8 cellular contexts compared by ENCODE assay signal in genomic region chr6:37691904-37692806, GRCh38. TPM values are rescaled to one million over a fixed set of nuclear protein-coding genes. Genes with fewer than 3 reads are reported as not detected.
DNase-seq lines count a peak whose midpoint lies in the region; ATAC-seq and TF ChIP-seq lines count a peak whose summit lies in the region.

No MANE protein-coding gene starts in this region.

- H2AFZ ChIP-seq in neural progenitor cell (replicated peaks): no peak overlapping the region

- peak; percentile 99 for TF ChIP-seq CTCF in GM12873 (IDR thresholded peaks at IDR 0.05; ENCODE audit: insufficient read depth, low read depth, low read length, missing control alignments)
- TF ChIP-seq CTCF in fibroblast of mammary gland (conservative IDR thresholded peaks at IDR 0.05; ENCODE audit: control insufficient read depth, insufficient read depth, low read depth, low read length): peak; percentile 91
- peak; percentile 98 for TF ChIP-seq CTCF in neural progenitor cell (IDR thresholded peaks at IDR 0.05)

- H3K4me1 ChIP-seq in neural progenitor cell: peaks cover 25% of the 10 kb centered on the region

- H3K27me3 Mint-ChIP-seq in activated T-cell treated with anti-CD3 and anti-CD28 coated beads, Interleukin-2, amount 50 U/mL, for 72 hours (ENCODE audit: low read depth): peaks cover 21% of the 10 kb centered on the region
- peaks cover 29% of the 10 kb centered on the region for H3K27me3 Mint-ChIP-seq in neural progenitor cell (ENCODE audit: insufficient read depth, low read depth)

- no peaks in the 10 kb centered on the region for H3K36me3 ChIP-seq in neural progenitor cell

- H3K4me3 ChIP-seq in fibroblast of mammary gland (ENCODE audit: control insufficient read depth, low read depth, low read length) (no peak overlapping the region), neural progenitor cell (no peak overlapping the region)

- no peaks in the 10 kb centered on the region for H3K9me3 ChIP-seq in neural progenitor cell (ENCODE audit: low read depth)

- H3K27ac ChIP-seq in neural progenitor cell (no peak overlapping the region), substantia nigra (ENCODE audit: low read depth, low read length, poor library complexity, severe bottlenecking) (peak overlapping the region; percentile 37)

- no peak overlapping the region for H3K27ac Mint-ChIP-seq in activated T-cell treated with anti-CD3 and anti-CD28 coated beads, Interleukin-2, amount 50 U/mL, for 72 hours
- H3K27ac Mint-ChIP-seq in neural progenitor cell: no peak overlapping the region

- ATAC-seq in activated T-cell treated with anti-CD3 and anti-CD28 coated beads, Interleukin-2, amount 50 U/mL, for 72 hours (replicated peaks in 1 of 2): peak; percentile 73 to 77
- no peak for ATAC-seq in GM21786 (IDR thresholded peaks at IDR 0.05; ENCODE audit: unreplicated experiment)

- H3K9me3 Mint-ChIP-seq in activated T-cell treated with anti-CD3 and anti-CD28 coated beads, Interleukin-2, amount 50 U/mL, for 72 hours: no peaks in the 10 kb centered on the region
- no peaks in the 10 kb centered on the region for H3K9me3 Mint-ChIP-seq in neural progenitor cell

- H4K20me1 ChIP-seq in neural progenitor cell (ENCODE audit: low read depth): peaks cover 15% of the 10 kb centered on the region

- H3K79me2 ChIP-seq in neural progenitor cell (ENCODE audit: low read depth): no peaks in the 10 kb centered on the region

- no peak overlapping the region for H3K4me3 Mint-ChIP-seq in activated T-cell treated with anti-CD3 and anti-CD28 coated beads, Interleukin-2, amount 50 U/mL, for 72 hours
- no peak overlapping the region for H3K4me3 Mint-ChIP-seq in neural progenitor cell

- H3K27me3 ChIP-seq in neural progenitor cell: peaks cover 50% of the 10 kb centered on the region

- H3K9ac ChIP-seq in neural progenitor cell: no peak overlapping the region

- no peaks in the 10 kb centered on the region for H3K36me3 Mint-ChIP-seq in activated T-cell treated with anti-CD3 and anti-CD28 coated beads, Interleukin-2, amount 50 U/mL, for 72 hours (ENCODE audit: insufficient read depth in 2 of 2)
- peaks cover 4% of the 10 kb centered on the region for H3K36me3 Mint-ChIP-seq in neural progenitor cell

- H3K4me1 Mint-ChIP-seq in activated T-cell treated with anti-CD3 and anti-CD28 coated beads, Interleukin-2, amount 50 U/mL, for 72 hours (ENCODE audit: low read depth): peaks cover 28% of the 10 kb centered on the region
- peaks cover 37% of the 10 kb centered on the region for H3K4me1 Mint-ChIP-seq in neural progenitor cell

- DNase-seq in HT-29 (ENCODE audit: low spot score) (peak; percentile 83), OCI-M2 (lab: John Stamatoyannopoulos, UW; ENCODE audit: unreplicated experiment) (peak; percentile 31), fibroblast of mammary gland (ENCODE audit: low read depth) (peak; percentile 60), neural progenitor cell (ENCODE audit: low spot score) (peak; percentile 81), substantia nigra (lab: John Stamatoyannopoulos, UW) (peak in 47 of 49 donors; percentile 18 to 88 (median 67))
- peak; percentile 76 to 86 for DNase-seq in activated T-cell treated with anti-CD3 and anti-CD28 coated beads, Interleukin-2, amount 50 U/mL, for 72 hours

- peaks cover 11% of the 10 kb centered on the region for H3F3A ChIP-seq in neural progenitor cell (ENCODE audit: low read depth)

- H3K4me2 ChIP-seq in neural progenitor cell: peak overlapping the region; percentile 7

RNA-seq across cellular contexts. Expression of gene MDGA1, which starts 5.5 kb away (rescaled TPM):
- total RNA-seq in HT-29 (2014; rRNA removed; shearing (Covaris generic)): not detected in 2 replicates
- 10 to 100 TPM in 1 of 2 donors, under 1 TPM in 1; 0.07 to 11.5 TPM for total RNA-seq in activated T-cell treated with anti-CD3 and anti-CD28 coated beads, Interleukin-2, amount 50 U/mL, for 72 hours
- 1.3 and 3.8 TPM in 2 replicates for total RNA-seq in neural progenitor cell (ENCODE audit: low replicate concordance)

Comparison
In these comparisons a context has a peak if more than half of its experiments do, and no peak if none do; other contexts are left out.
1. DNase-seq: peak in every context shown above with its lines; median percentile 83 in HT-29; 81 in activated T-cell treated with anti-CD3 and anti-CD28 coated beads, Interleukin-2, amount 50 U/mL, for 72 hours; 81 in neural progenitor cell; 67 in substantia nigra; 60 in fibroblast of mammary gland; 31 in OCI-M2.